17 cellular contexts compared by ENCODE assay signal in the genomic region with DNA sequence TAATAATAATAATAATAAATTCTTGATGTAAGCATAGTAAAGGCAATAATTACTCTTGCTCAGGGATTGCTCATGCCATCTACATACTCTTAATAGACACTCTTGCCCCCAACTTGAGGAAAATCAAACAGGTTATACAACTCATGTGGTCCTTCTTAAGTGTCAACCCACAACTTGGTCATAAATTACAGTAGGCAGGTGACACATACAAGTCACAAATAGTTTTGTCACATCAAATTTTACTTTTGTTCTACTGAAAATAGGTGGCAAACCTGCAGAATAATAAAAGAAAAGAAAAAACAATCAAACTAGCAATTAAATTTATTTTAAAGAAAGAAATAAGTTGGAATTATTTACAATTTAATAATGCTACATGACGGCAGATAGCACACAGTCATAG. TPM values are rescaled to one million over a fixed set of nuclear protein-coding genes. Genes with fewer than 3 reads are reported as not detected.
A peak's percentile ranks its signal among the peaks of the same experiment; 100 is the strongest.
DNase-seq lines count a peak whose midpoint lies in the region; ATAC-seq, FAIRE-seq and TF ChIP-seq lines count a peak whose summit lies in the region.
"Had no signal": no experiment of that assay in that cellular context is flagged by ENCODE, and none has a peak within 500 bp of the region (broad histone marks: within the 10 kb centered on the region; RNA-seq: fewer than 3 reads in every experiment).

No MANE protein-coding gene starts in this region.

- in situ Hi-C loops in astrocyte of the spinal cord (cut with HindIII; ENCODE audit: low sequenced_read_pairs) = no loop called here

- no peak for DNase-seq in MCF 10A (ENCODE audit: unreplicated experiment)
- DNase-seq in breast epithelium (ENCODE audit: low spot score in 2 of 2) = no peak
- DNase-seq in astrocyte of the spinal cord (ENCODE audit: low read depth, low spot score) = no peak
- no peak for DNase-seq in keratinocyte (ENCODE audit: low read depth, low spot score)
- no peak for DNase-seq in tibial artery
- no peak for DNase-seq in amniotic stem cell (lab: John Stamatoyannopoulos, UW)
- DNase-seq: 8988T; activated CD4-positive, alpha-beta T cell treated with anti-CD3 and anti-CD28 coated beads, Interleukin-2, amount 50 U/mL, for 1 hour; activated T-cell treated with anti-CD3 and anti-CD28 coated beads, Interleukin-2, amount 50 U/mL, for 48 hours; naive B cell; NCI-H524; sigmoid colon; stomach had no signal

- no peak overlapping the region for H3K9ac ChIP-seq in keratinocyte (ENCODE audit: control insufficient read depth, extremely low read depth, insufficient read depth, low read length)

- peaks cover 53% of the 10 kb centered on the region for H3K79me2 ChIP-seq in keratinocyte (ENCODE audit: control insufficient read depth, insufficient read depth, low read length)

- no peak for TF ChIP-seq POLR2A in breast epithelium (IDR thresholded peaks at IDR 0.05)

- no peak for FAIRE-seq in keratinocyte (lab: Jason Lieb, UNC)
- FAIRE-seq: GM19239 had no signal

- peaks cover 16% of the 10 kb centered on the region for H3K4me1 Mint-ChIP-seq in MCF 10A (ENCODE audit: insufficient read depth, unreplicated experiment)
- H3K4me1 Mint-ChIP-seq: naive B cell had no signal

- dilution Hi-C loops in keratinocyte (cut with MboI; ENCODE audit: extremely low pct_ligation_motif_present, low sequenced_read_pairs) = no loop called here

- no peaks in the 10 kb centered on the region for H4K20me1 ChIP-seq in keratinocyte (ENCODE audit: control insufficient read depth, extremely low read depth, insufficient read depth, low read length)

- TF ChIP-seq CTCF in MCF 10A (IDR thresholded peaks at IDR 0.05; ENCODE audit: unreplicated experiment) (no peak), breast epithelium (IDR thresholded peaks at IDR 0.05) (no peak), astrocyte of the spinal cord (IDR thresholded peaks at IDR 0.05; ENCODE audit: low read depth, low read length) (no peak), keratinocyte (optimal IDR thresholded peaks at IDR 0.05 in 1 of 3, IDR thresholded peaks at IDR 0.05 in 1 of 3, conservative IDR thresholded peaks at IDR 0.05 in 1 of 3; ENCODE audit: extremely low read depth in 1 of 3, insufficient read depth in 2 of 3, low read length in 3 of 3) (no peak), tibial artery (IDR thresholded peaks at IDR 0.05) (no peak)

- H3K4me3 Mint-ChIP-seq in MCF 10A (ENCODE audit: unreplicated experiment) = peak overlapping the region; percentile 74
- H3K4me3 Mint-ChIP-seq: naive B cell had no signal

- H3K4me1 ChIP-seq in breast epithelium (no peaks in the 10 kb centered on the region), keratinocyte (ENCODE audit: control insufficient read depth, extremely low read depth, insufficient read depth, low read length) (peaks cover 14% of the 10 kb centered on the region), tibial artery (peaks cover 0 to 34% (median 4%) of the 10 kb centered on the region in 4 donors)

- no TSS peak for BruUV-seq in MCF 10A (replicated peaks; lab: Mats Ljungman, UMichigan)

- no peak overlapping the region for H2AFZ ChIP-seq in keratinocyte (ENCODE audit: control insufficient read depth, low read length)

- CTCF ChIA-PET in MCF 10A (lab: Yijun Ruan, JAX) = no interaction called here

- ATAC-seq in GM19328 (IDR thresholded peaks at IDR 0.05; ENCODE audit: unreplicated experiment) = no peak
- ATAC-seq in HG03196 (IDR thresholded peaks at IDR 0.05; ENCODE audit: unreplicated experiment) = no peak

- H3K9me1 ChIP-seq in keratinocyte (ENCODE audit: control insufficient read depth, extremely low read depth, insufficient read depth, low read length) = no peaks in the 10 kb centered on the region

- H3K36me3 ChIP-seq in breast epithelium (no peaks in the 10 kb centered on the region), keratinocyte (ENCODE audit: control insufficient read depth in 2 of 2, extremely low read depth in 1 of 2, insufficient read depth in 2 of 2, low read length in 2 of 2) (peaks cover 0 to 6% of the 10 kb centered on the region in 2 experiments), tibial artery (peaks cover 0 to 11% (median 9%) of the 10 kb centered on the region in 3 donors)
- H3K36me3 ChIP-seq: sigmoid colon had no signal

- H3K4me2 ChIP-seq in keratinocyte (ENCODE audit: control insufficient read depth, extremely low read depth, insufficient read depth, low read depth, low read length) = peak overlapping the region; percentile 62

- intact Hi-C loops in MCF 10A (cut with micrococcal nuclease) (no loop called here), breast epithelium (cut with DNase I; ENCODE audit: low total_unique reads) (no loop called here), tibial artery (cut with DNase I; ENCODE audit: low total_unique reads) (no loop called here)

- peaks cover 0 to 10% of the 10 kb centered on the region in 2 donors for H3K9me3 ChIP-seq in breast epithelium
- peaks cover 6% of the 10 kb centered on the region for H3K9me3 ChIP-seq in keratinocyte (ENCODE audit: control insufficient read depth, low read depth, low read length)
- peaks cover 0 to 9% (median 0%) of the 10 kb centered on the region in 3 donors for H3K9me3 ChIP-seq in tibial artery

- peaks cover 18% of the 10 kb centered on the region for H3K9me3 Mint-ChIP-seq in MCF 10A (ENCODE audit: unreplicated experiment)

- no peak overlapping the region for H3K4me3 ChIP-seq in breast epithelium
- peak overlapping the region; percentile 68 for H3K4me3 ChIP-seq in astrocyte of the spinal cord (ENCODE audit: low read depth, low read length)
- H3K4me3 ChIP-seq in keratinocyte (ENCODE audit: control insufficient read depth in 2 of 3, extremely low read depth in 1 of 3, insufficient read depth in 2 of 3, low read depth in 1 of 3, low read length in 3 of 3) = peak overlapping the region in 2 of 3 experiments; percentile 61 to 82
- peak overlapping the region; percentile 65 to 70 for H3K4me3 ChIP-seq in tibial artery

- POLR2A ChIA-PET in MCF 10A (lab: Yijun Ruan, JAX) = interaction anchor here (0.6 to 2.2 kb wide), 5 partner anchors 26 to 90 kb away, joined by 3 to 12 read pairs (median 3); no protein-coding TSS in a partner anchor

- H3K27me3 Mint-ChIP-seq in MCF 10A (ENCODE audit: insufficient read depth, unreplicated experiment) = no peaks in the 10 kb centered on the region

- H3K36me3 Mint-ChIP-seq in MCF 10A (ENCODE audit: insufficient read depth, unreplicated experiment) = no peaks in the 10 kb centered on the region

- H3K27ac Mint-ChIP-seq in MCF 10A (ENCODE audit: low read depth, unreplicated experiment) = peak overlapping the region; percentile 73
- H3K27ac Mint-ChIP-seq: naive B cell had no signal

- H3K27ac ChIP-seq in breast epithelium (no peak overlapping the region), keratinocyte (ENCODE audit: control insufficient read depth, insufficient read depth, low read length) (peak overlapping the region; percentile 3), tibial artery (peak overlapping the region in 1 of 2 donors; percentile 80)
- H3K27ac ChIP-seq: RWPE1 had no signal

- H3K27me3 ChIP-seq in breast epithelium (no peaks in the 10 kb centered on the region), keratinocyte (ENCODE audit: control insufficient read depth, extremely low read depth, insufficient read depth, low read length) (no peaks in the 10 kb centered on the region), tibial artery (no peaks in the 10 kb centered on the region)
- H3K27me3 ChIP-seq: sigmoid colon had no signal

RNA-seq across cellular contexts. Expression of gene ME1, which starts 1.6 kb away (rescaled TPM):
- total RNA-seq in MCF 10A (2022) (16.7 and 17.8 TPM in 2 replicates), breast epithelium (10 to 100 TPM in 1 of 3 donors, 1 to 10 TPM in 2; 5.2 to 34.6 (median 7.2) TPM)
- polyA plus RNA-seq in keratinocyte = 16.7 to 31.5 TPM (median 27.7 TPM) in 3 replicates
- polyA plus RNA-seq in keratinocyte (2011; ENCODE audit: low read depth) = 29.2 TPM
- polyA plus RNA-seq in keratinocyte (2011; cell fraction: cytosol; rRNA removed) = 26.6 and 45.4 TPM in 2 replicates
- 23.5 and 30.2 TPM in 2 replicates for polyA plus RNA-seq in keratinocyte (2011; cell fraction: nucleus; rRNA removed)
- 20.7 and 39.3 TPM in 2 replicates for polyA plus RNA-seq in keratinocyte (2012; ENCODE audit: low replicate concordance)
- 13.0 to 28.7 TPM (median 14.8 TPM) in 3 replicates for polyA minus RNA-seq in keratinocyte
- polyA minus RNA-seq in keratinocyte (2011; cell fraction: cytosol; rRNA and poly(A)+ RNA removed) = 21.9 TPM
- polyA minus RNA-seq in keratinocyte (2011; cell fraction: nucleus; rRNA and poly(A)+ RNA removed) = 12.8 and 24.7 TPM in 2 replicates

Comparison
In these comparisons a context has a peak if more than half of its experiments do, and no peak if none do; other contexts are left out.
1. H3K4me3 ChIP-seq: peak in astrocyte of the spinal cord (single experiment), keratinocyte (2 of 3) and tibial artery (2 of 2); none in breast epithelium (0 of 3).